Comparison of ENCODE assay signal across 34 cellular contexts in genomic region chr5:169736653-169737052, GRCh38.
DNase-seq lines count a peak whose midpoint lies in the region; ATAC-seq and TF ChIP-seq lines count a peak whose summit lies in the region.
"Had no signal": no experiment of that assay in that cellular context is flagged by ENCODE, and none has a peak within 500 bp of the region (broad histone marks: within the 10 kb centered on the region; RNA-seq: fewer than 3 reads in every experiment).

No MANE protein-coding gene starts in this region.

- intact Hi-C loops in activated CD8-positive, alpha-beta T cell treated with anti-CD3 and anti-CD28 coated beads for 36 hours (cut with micrococcal nuclease), result no loop called here

- no peak overlapping the region for H3K4me3 Mint-ChIP-seq in activated CD8-positive, alpha-beta T cell treated with anti-CD3 and anti-CD28 coated beads, Interleukin-2, amount 10 ng/mL, durations not matched to agents 7 days and 5 days
- no peak overlapping the region for H3K4me3 Mint-ChIP-seq in activated CD8-positive, alpha-beta T cell treated with anti-CD3 and anti-CD28 coated beads for 36 hours
- H3K4me3 Mint-ChIP-seq in stimulated activated effector memory CD8-positive, alpha-beta T cell treated with anti-CD3 and anti-CD28 coated beads, Interleukin-12 subunit alpha, Interleukin-12 subunit beta, amount 100 ng/mL, for 72 hours, result no peak overlapping the region
- H3K4me3 Mint-ChIP-seq: activated naive CD8-positive, alpha-beta T cell; CD14-positive monocyte; GM23338; naive B cell; T-helper 17 cell; type B pancreatic cell had no signal

- H3K27ac Mint-ChIP-seq in activated CD8-positive, alpha-beta T cell treated with anti-CD3 and anti-CD28 coated beads, Interleukin-2, amount 10 ng/mL, durations not matched to agents 7 days and 5 days, result peak overlapping the region; percentile 1
- H3K27ac Mint-ChIP-seq in activated CD8-positive, alpha-beta T cell treated with anti-CD3 and anti-CD28 coated beads for 36 hours, result no peak overlapping the region
- H3K27ac Mint-ChIP-seq in stimulated activated effector memory CD8-positive, alpha-beta T cell treated with anti-CD3 and anti-CD28 coated beads, Interleukin-12 subunit alpha, Interleukin-12 subunit beta, amount 100 ng/mL, for 72 hours, result peak overlapping the region; percentile 30
- H3K27ac Mint-ChIP-seq: activated naive CD8-positive, alpha-beta T cell; activated T-helper 2 cell treated with anti-CD3 and anti-CD28 coated beads, Interferon-gamma antibody, Interleukin-2, Interleukin-4, amounts not matched to agents 10 μg/mL and 5 μg/mL and 100 μg/mL, durations not matched to agents 14 hours and 24 hours and 36 hours; GM23338; type B pancreatic cell had no signal

- CTCF ChIA-PET in activated CD8-positive, alpha-beta T cell treated with anti-CD3 and anti-CD28 coated beads, Interleukin-2, amount 10 ng/mL, durations not matched to agents 7 days and 5 days (lab: Charles Lee), result no interaction called here
- CTCF ChIA-PET in activated CD8-positive, alpha-beta T cell treated with anti-CD3 and anti-CD28 coated beads for 36 hours (lab: Charles Lee), result no interaction called here

- H3K36me3 Mint-ChIP-seq in activated CD8-positive, alpha-beta T cell treated with anti-CD3 and anti-CD28 coated beads, Interleukin-2, amount 10 ng/mL, durations not matched to agents 7 days and 5 days (ENCODE audit: low read depth), result peaks cover 80% of the 10 kb centered on the region
- peaks cover 56% of the 10 kb centered on the region for H3K36me3 Mint-ChIP-seq in activated CD8-positive, alpha-beta T cell treated with anti-CD3 and anti-CD28 coated beads for 36 hours (ENCODE audit: low read depth)
- peaks cover 90% of the 10 kb centered on the region for H3K36me3 Mint-ChIP-seq in stimulated activated effector memory CD8-positive, alpha-beta T cell treated with anti-CD3 and anti-CD28 coated beads, Interleukin-12 subunit alpha, Interleukin-12 subunit beta, amount 100 ng/mL, for 72 hours
- H3K36me3 Mint-ChIP-seq: type B pancreatic cell had no signal

- TF ChIP-seq CTCF in activated CD8-positive, alpha-beta T cell treated with anti-CD3 and anti-CD28 coated beads for 36 hours (IDR thresholded peaks at IDR 0.05), result no peak
- no peak for TF ChIP-seq CTCF in GM10266 (IDR thresholded peaks at IDR 0.05; ENCODE audit: control insufficient read depth, insufficient read depth, low read depth, missing control alignments)

- DNase-seq in activated CD8-positive, alpha-beta T cell treated with anti-CD3 and anti-CD28 coated beads, Interleukin-2, amount 10 ng/mL, durations not matched to agents 7 days and 5 days, result no peak
- no peak for DNase-seq in activated CD8-positive, alpha-beta T cell treated with anti-CD3 and anti-CD28 coated beads for 36 hours
- no peak for DNase-seq in stimulated activated effector memory CD8-positive, alpha-beta T cell treated with anti-CD3 and anti-CD28 coated beads, Interleukin-12 subunit alpha, Interleukin-12 subunit beta, amount 100 ng/mL, for 72 hours (ENCODE audit: low spot score in 2 of 2)
- DNase-seq in A172 (ENCODE audit: low spot score) (no peak), GM10266 (ENCODE audit: extremely low spot score) (no peak)
- DNase-seq: activated CD4-positive, alpha-beta T cell treated with anti-CD3 and anti-CD28 coated beads, Interleukin-2, amount 50 U/mL, for 4 hours; Calu3; DMS79; gastrocnemius medialis; IMR-90; kidney glomerular epithelial cell; midbrain; MV-4-11; naive B cell; NCI-H1436 treated with DMSO at 0.1 percent for 48 hours; NCI-H226; NCI-H69; nucleus accumbens; psoas muscle; Right ventricle myocardium superior; stimulated activated CD4-positive, alpha-beta T cell treated with anti-CD3 and anti-CD28 coated beads, Interleukin-4, amount 100 ng/mL, for 1 hour; T-helper 17 cell had no signal

- POLR2A ChIA-PET in activated CD8-positive, alpha-beta T cell treated with anti-CD3 and anti-CD28 coated beads, Interleukin-2, amount 10 ng/mL, durations not matched to agents 7 days and 5 days (lab: Charles Lee), result no interaction called here
- POLR2A ChIA-PET in activated CD8-positive, alpha-beta T cell treated with anti-CD3 and anti-CD28 coated beads for 36 hours (lab: Charles Lee), result no interaction called here

- H3K4me1 Mint-ChIP-seq in activated CD8-positive, alpha-beta T cell treated with anti-CD3 and anti-CD28 coated beads, Interleukin-2, amount 10 ng/mL, durations not matched to agents 7 days and 5 days (ENCODE audit: low read depth), result no peaks in the 10 kb centered on the region
- peaks cover 15% of the 10 kb centered on the region for H3K4me1 Mint-ChIP-seq in activated CD8-positive, alpha-beta T cell treated with anti-CD3 and anti-CD28 coated beads for 36 hours (ENCODE audit: low read depth)
- peaks cover 35% of the 10 kb centered on the region for H3K4me1 Mint-ChIP-seq in stimulated activated effector memory CD8-positive, alpha-beta T cell treated with anti-CD3 and anti-CD28 coated beads, Interleukin-12 subunit alpha, Interleukin-12 subunit beta, amount 100 ng/mL, for 72 hours
- H3K4me1 Mint-ChIP-seq: GM23338 had no signal

- ATAC-seq in activated CD8-positive, alpha-beta T cell treated with anti-CD3 and anti-CD28 coated beads, Interleukin-2, amount 10 ng/mL, durations not matched to agents 7 days and 5 days, result no peak
- no peak for ATAC-seq in activated CD8-positive, alpha-beta T cell treated with anti-CD3 and anti-CD28 coated beads for 36 hours
- ATAC-seq in GM21529 (IDR thresholded peaks at IDR 0.05; ENCODE audit: unreplicated experiment) (peak; percentile 50), HG03432 (IDR thresholded peaks at IDR 0.05; ENCODE audit: unreplicated experiment) (peak; percentile 65), GM21619 (IDR thresholded peaks at IDR 0.05; ENCODE audit: unreplicated experiment) (no peak)
- ATAC-seq in stimulated activated effector memory CD8-positive, alpha-beta T cell treated with anti-CD3 and anti-CD28 coated beads, Interleukin-12 subunit alpha, Interleukin-12 subunit beta, amount 100 ng/mL, for 72 hours, result no peak
- ATAC-seq: activated CD4-positive, CD25-positive, alpha-beta regulatory T cell treated with anti-CD3 and anti-CD28 coated beads, Interleukin-2, amount 50 U/mL, for 24 hours; gastrocnemius medialis; GM23338; Panc1; psoas muscle; sciatic nerve; SK-N-SH treated with all-trans-retinoic acid at 6 μM for 48 hours; T-helper 17 cell had no signal

- H3K9me3 Mint-ChIP-seq in activated CD8-positive, alpha-beta T cell treated with anti-CD3 and anti-CD28 coated beads, Interleukin-2, amount 10 ng/mL, durations not matched to agents 7 days and 5 days (ENCODE audit: insufficient read depth), result no peaks in the 10 kb centered on the region
- H3K9me3 Mint-ChIP-seq in activated CD8-positive, alpha-beta T cell treated with anti-CD3 and anti-CD28 coated beads for 36 hours, result no peaks in the 10 kb centered on the region
- H3K9me3 Mint-ChIP-seq in stimulated activated effector memory CD8-positive, alpha-beta T cell treated with anti-CD3 and anti-CD28 coated beads, Interleukin-12 subunit alpha, Interleukin-12 subunit beta, amount 100 ng/mL, for 72 hours, result no peaks in the 10 kb centered on the region
- H3K9me3 Mint-ChIP-seq: activated T-helper 2 cell treated with anti-CD3 and anti-CD28 coated beads, Interferon-gamma antibody, Interleukin-2, Interleukin-4, amounts not matched to agents 10 μg/mL and 5 μg/mL and 100 μg/mL, durations not matched to agents 14 hours and 24 hours and 36 hours; GM23338; type B pancreatic cell had no signal

- no peaks in the 10 kb centered on the region for H3K27me3 Mint-ChIP-seq in activated CD8-positive, alpha-beta T cell treated with anti-CD3 and anti-CD28 coated beads, Interleukin-2, amount 10 ng/mL, durations not matched to agents 7 days and 5 days (ENCODE audit: low read depth)
- H3K27me3 Mint-ChIP-seq in activated CD8-positive, alpha-beta T cell treated with anti-CD3 and anti-CD28 coated beads for 36 hours, result no peaks in the 10 kb centered on the region
- H3K27me3 Mint-ChIP-seq: activated naive CD8-positive, alpha-beta T cell; naive B cell; T-helper 17 cell had no signal

Comparison
In these comparisons a context has a peak if more than half of its experiments do, and no peak if none do; other contexts are left out.
1. ATAC-seq: peak in GM21529 (single experiment) and HG03432 (single experiment); none in activated CD8-positive, alpha-beta T cell treated with anti-CD3 and anti-CD28 coated beads, Interleukin-2, amount 10 ng/mL, durations not matched to agents 7 days and 5 days (single experiment), activated CD8-positive, alpha-beta T cell treated with anti-CD3 and anti-CD28 coated beads for 36 hours (single experiment), stimulated activated effector memory CD8-positive, alpha-beta T cell treated with anti-CD3 and anti-CD28 coated beads, Interleukin-12 subunit alpha, Interleukin-12 subunit beta, amount 100 ng/mL, for 72 hours (single experiment) and GM21619 (single experiment).